ENCODE assay signal across 6 cellular contexts in genomic region chr14:35637269-35637668, GRCh38.
"Had no signal": no experiment of that assay in that cellular context is flagged by ENCODE, and none has a peak within 500 bp of the region (broad histone marks: within the 10 kb centered on the region; RNA-seq: fewer than 3 reads in every experiment).

No MANE protein-coding gene starts in this region.

- H3K27ac ChIP-seq: HL-60 had no signal

- ATAC-seq: K562 had no signal

- H3K4me3 ChIP-seq: K562 had no signal

- DNase-seq: IMR-90, KBM-7, KG1 had no signal

- FAIRE-seq: HTR-8/SVneo, K562 had no signal
